In the genomic region with DNA sequence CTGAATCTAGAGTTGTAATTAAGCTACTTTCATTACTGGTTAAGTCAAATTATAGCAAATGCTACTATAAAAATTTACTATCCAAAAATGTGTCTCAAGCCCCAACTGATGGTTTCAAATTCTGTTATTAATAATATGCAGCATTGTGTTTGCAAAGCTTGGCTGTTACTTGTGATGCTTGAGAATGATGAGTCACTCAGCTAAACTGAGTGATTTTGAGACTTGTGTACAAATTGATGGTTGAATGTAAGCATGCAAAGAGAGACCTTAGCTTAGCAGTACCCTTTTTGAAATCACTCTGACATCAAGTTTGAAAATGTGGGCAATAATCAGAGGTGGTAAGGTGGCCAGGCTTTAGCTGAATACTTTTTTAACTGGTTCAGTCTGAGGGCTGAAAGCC, we compare ENCODE assay signal across 10 cellular contexts. TPM values are rescaled to one million over a fixed set of nuclear protein-coding genes. Genes with fewer than 3 reads are reported as not detected.
DNase-seq lines count a peak whose midpoint lies in the region; ATAC-seq and TF ChIP-seq lines count a peak whose summit lies in the region.
"Had no signal": no experiment of that assay in that cellular context is flagged by ENCODE, and none has a peak within 500 bp of the region (broad histone marks: within the 10 kb centered on the region; RNA-seq: fewer than 3 reads in every experiment).

No MANE protein-coding gene starts in this region.

- H3K27me3 ChIP-seq in spleen (replicated peaks in 1 of 7) = no peaks in the 10 kb centered on the region
- no peaks in the 10 kb centered on the region for H3K27me3 ChIP-seq in CD4-positive, alpha-beta T cell (ENCODE audit: control insufficient read depth, insufficient read depth, low read length)

- H3K27me3 Mint-ChIP-seq in CD4-positive, alpha-beta T cell = no peaks in the 10 kb centered on the region

- intact Hi-C loops in spleen (cut with DNase I; ENCODE audit: low total_unique reads) = no loop called here
- intact Hi-C loops in CD4-positive, alpha-beta T cell (cut with DNase I, micrococcal nuclease) = no loop called here

- no peak overlapping the region for H3K4me3 Mint-ChIP-seq in CD4-positive, alpha-beta T cell

- POLR2A ChIA-PET in CD4-positive, alpha-beta T cell (lab: Charles Lee) = no interaction called here

- CTCF ChIA-PET in CD4-positive, alpha-beta T cell (lab: Charles Lee) = no interaction called here

- H3K4me1 Mint-ChIP-seq in CD4-positive, alpha-beta T cell (ENCODE audit: low read depth) = no peaks in the 10 kb centered on the region

- H3K9me3 ChIP-seq in spleen = no peaks in the 10 kb centered on the region
- no peaks in the 10 kb centered on the region for H3K9me3 ChIP-seq in CD4-positive, alpha-beta T cell (ENCODE audit: control insufficient read depth, low read length)

- H3K36me3 Mint-ChIP-seq in CD4-positive, alpha-beta T cell (ENCODE audit: low read depth) = peaks cover 68% of the 10 kb centered on the region

- H3K27ac ChIP-seq in spleen = no peak overlapping the region
- no peak overlapping the region for H3K27ac ChIP-seq in CD4-positive, alpha-beta T cell (ENCODE audit: low read depth, low read length)

- H3K4me1 ChIP-seq in spleen = peaks cover 0 to 6% (median 0%) of the 10 kb centered on the region in 6 donors

- H3K27ac Mint-ChIP-seq in CD4-positive, alpha-beta T cell = no peak overlapping the region

- no peak for TF ChIP-seq POLR2A in spleen (IDR thresholded peaks at IDR 0.05)

- peaks cover 0 to 84% (median 48%) of the 10 kb centered on the region in 6 donors for H3K36me3 ChIP-seq in spleen

- peak; percentile 44 for DNase-seq in ELR (ENCODE audit: low read depth)
- DNase-seq in cardiac fibroblast (ENCODE audit: low read depth in 2 of 2) = peak; percentile 37 to 55
- DNase-seq in spleen = no peak
- no peak for DNase-seq in NCI-H2107 (lab: John Stamatoyannopoulos, UW)
- DNase-seq in CD4-positive, alpha-beta T cell = no peak
- no peak for DNase-seq in HPDE6-E6E7 (ENCODE audit: extremely low spot score)
- DNase-seq: effector CD8-positive, alpha-beta T cell; GDM1 had no signal

- H3K9me3 Mint-ChIP-seq in CD4-positive, alpha-beta T cell = no peaks in the 10 kb centered on the region

- ATAC-seq in GM19395 (IDR thresholded peaks at IDR 0.05; ENCODE audit: unreplicated experiment) (peak; percentile 89), HG03097 (IDR thresholded peaks at IDR 0.05; ENCODE audit: low FRiP score, unreplicated experiment) (peak; percentile 56)
- no peak for ATAC-seq in CD4-positive, alpha-beta T cell (ENCODE audit: poor library complexity)

- no peak for TF ChIP-seq CTCF in cardiac fibroblast (IDR thresholded peaks at IDR 0.05; ENCODE audit: low read depth, low read length)
- TF ChIP-seq CTCF in spleen (IDR thresholded peaks at IDR 0.05 in 8 of 11, conservative IDR thresholded peaks at IDR 0.05 in 3 of 11) = no peak
- no peak for TF ChIP-seq CTCF in CD4-positive, alpha-beta T cell (IDR thresholded peaks at IDR 0.05)

- H3K4me3 ChIP-seq in cardiac fibroblast (replicated peaks in 1 of 2; ENCODE audit: low read depth in 2 of 2, low read length in 2 of 2) (no peak overlapping the region), spleen (no peak overlapping the region)

RNA-seq across cellular contexts. Expression of gene OPA1, which starts 27.6 kb away (rescaled TPM):
- total RNA-seq in spleen = 10 to 100 TPM; 42.9 to 58.2 (median 52.7) TPM
- polyA plus RNA-seq in spleen = 10 to 100 TPM in 2 of 3 donors, 1 to 10 TPM in 1; 9.8 to 12.5 (median 11.4) TPM
- 10 to 100 TPM; 56.1 to 57.6 TPM for total RNA-seq in CD4-positive, alpha-beta T cell

Comparison
In these comparisons a context has a peak if more than half of its experiments do, and no peak if none do; other contexts are left out.
1. DNase-seq: peak in ELR (single experiment) and cardiac fibroblast (2 of 2); none in spleen (single experiment), NCI-H2107 (single experiment), CD4-positive, alpha-beta T cell (0 of 10) and HPDE6-E6E7 (single experiment).